ENCODE assay signal across 1 cellular context in the genomic region with DNA sequence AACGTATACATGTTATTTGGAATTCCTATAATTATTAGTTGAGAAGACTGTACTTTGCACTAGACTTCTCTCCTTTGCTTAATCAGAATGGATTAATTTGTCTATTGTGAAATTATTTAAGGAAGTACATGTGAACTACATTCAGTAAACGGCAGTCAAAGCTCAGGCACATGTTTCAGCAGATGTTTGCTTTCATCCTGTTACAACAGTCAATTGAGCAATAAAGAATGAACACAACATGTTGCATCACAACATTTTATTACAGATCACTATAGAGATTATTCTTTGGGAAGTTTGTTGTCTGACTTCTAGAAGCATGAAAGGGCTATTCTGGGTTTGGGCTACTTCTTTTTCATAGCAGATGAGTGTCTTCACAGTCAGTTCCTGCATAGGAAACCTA.
A peak's percentile ranks its signal among the peaks of the same experiment; 100 is the strongest.
TF ChIP-seq lines count a peak whose summit lies in the region.

No MANE protein-coding gene starts in this region.

TF ChIP-seq in K562, 482 proteins besides CTCF, POLR2A, EP300 and RAD21 (continued from another document and continues in another):
- TF ChIP-seq RREB1 (CRISPR knock-in tag; IDR thresholded peaks at IDR 0.05) (no peak), FOXJ3 (CRISPR knock-in tag; IDR thresholded peaks at IDR 0.05) (no peak), ZNF24 (IDR thresholded peaks at IDR 0.05) (0 out of 2 replicates have a peak, but pooled peaks have one; percentile 22), KHSRP (IDR thresholded peaks at IDR 0.05) (no peak), DIDO1 (tag; IDR thresholded peaks at IDR 0.05; ENCODE audit: low read depth) (no peak), FOXO4 (CRISPR knock-in tag; IDR thresholded peaks at IDR 0.05) (no peak), SETDB1 (IDR thresholded peaks at IDR 0.05; ENCODE audit: low read length) (no peak), ZNF282 (CRISPR knock-in tag; IDR thresholded peaks at IDR 0.05) (no peak), ZBTB34 (CRISPR knock-in tag; IDR thresholded peaks at IDR 0.05) (no peak), RBM39 (optimal IDR thresholded peaks at IDR 0.05; ENCODE audit: low read depth, low read length) (no peak), EWSR1 (IDR thresholded peaks at IDR 0.05; ENCODE audit: borderline replicate concordance, low read depth, partially characterized antibody) (no peak), ZNF77 (CRISPR knock-in tag; IDR thresholded peaks at IDR 0.05) (no peak), ATF7 (IDR thresholded peaks at IDR 0.05) (peak; percentile 56; the same call in 1 of the 2 replicates), SAP30 (IDR thresholded peaks at IDR 0.05; ENCODE audit: borderline replicate concordance, insufficient read depth, low read depth, low read length, poor library complexity, severe bottlenecking) (no peak), E2F6 (IDR thresholded peaks at IDR 0.05; ENCODE audit: borderline replicate concordance in 1 of 2, extremely low read depth in 1 of 2, insufficient read depth in 1 of 2, insufficient read length in 1 of 2, low read depth in 1 of 2, low read length in 1 of 2, poor library complexity in 1 of 2, severe bottlenecking in 1 of 2) (no peak), ZNF239 (CRISPR knock-in tag; IDR thresholded peaks at IDR 0.05) (0 out of 2 replicates have a peak, but pooled peaks have one; percentile 6), PHB2 (IDR thresholded peaks at IDR 0.05; ENCODE audit: low read depth) (no peak), TCFL5 (CRISPR knock-in tag; conservative IDR thresholded peaks at IDR 0.05) (no peak), SP2 (IDR thresholded peaks at IDR 0.05; ENCODE audit: extremely low read depth, low read depth, low read length, poor library complexity, severe bottlenecking) (no peak), SMAD2 (IDR thresholded peaks at IDR 0.05; ENCODE audit: low read depth, low read length) (no peak), MCM3 (IDR thresholded peaks at IDR 0.05) (no peak), PHTF2 (CRISPR knock-in tag; IDR thresholded peaks at IDR 0.05) (no peak), FOXA1 (IDR thresholded peaks at IDR 0.05; ENCODE audit: borderline replicate concordance) (no peak), ZHX1 (conservative IDR thresholded peaks at IDR 0.05; ENCODE audit: low read length) (no peak), TAF9B (IDR thresholded peaks at IDR 0.05; ENCODE audit: partially characterized antibody) (no peak), ZKSCAN8 (CRISPR knock-in tag; IDR thresholded peaks at IDR 0.05) (no peak), ZNF740 (CRISPR knock-in tag; IDR thresholded peaks at IDR 0.05) (no peak), ZNF740 (tag; IDR thresholded peaks at IDR 0.05) (no peak), CBX5 (IDR thresholded peaks at IDR 0.05; ENCODE audit: borderline replicate concordance, low read depth) (no peak), L3MBTL2 (IDR thresholded peaks at IDR 0.05) (peak; percentile 67; the same call in 1 of the 2 replicates), ETS2 (tag; IDR thresholded peaks at IDR 0.05; ENCODE audit: borderline replicate concordance, poor library complexity, severe bottlenecking) (no peak), ZNF780A (CRISPR knock-in tag; IDR thresholded peaks at IDR 0.05) (no peak), ASH1L (IDR thresholded peaks at IDR 0.05; ENCODE audit: borderline replicate concordance, low read depth, partially characterized antibody) (no peak), ZSCAN32 (CRISPR knock-in tag; IDR thresholded peaks at IDR 0.05) (no peak), CREB3 (tag; conservative IDR thresholded peaks at IDR 0.05; ENCODE audit: low read depth) (no peak), HMG20A (CRISPR knock-in tag; conservative IDR thresholded peaks at IDR 0.05) (no peak), ZNF79 (CRISPR knock-in tag; IDR thresholded peaks at IDR 0.05; ENCODE audit: low read depth) (no peak)
- TF ChIP-seq, protein P1, sequence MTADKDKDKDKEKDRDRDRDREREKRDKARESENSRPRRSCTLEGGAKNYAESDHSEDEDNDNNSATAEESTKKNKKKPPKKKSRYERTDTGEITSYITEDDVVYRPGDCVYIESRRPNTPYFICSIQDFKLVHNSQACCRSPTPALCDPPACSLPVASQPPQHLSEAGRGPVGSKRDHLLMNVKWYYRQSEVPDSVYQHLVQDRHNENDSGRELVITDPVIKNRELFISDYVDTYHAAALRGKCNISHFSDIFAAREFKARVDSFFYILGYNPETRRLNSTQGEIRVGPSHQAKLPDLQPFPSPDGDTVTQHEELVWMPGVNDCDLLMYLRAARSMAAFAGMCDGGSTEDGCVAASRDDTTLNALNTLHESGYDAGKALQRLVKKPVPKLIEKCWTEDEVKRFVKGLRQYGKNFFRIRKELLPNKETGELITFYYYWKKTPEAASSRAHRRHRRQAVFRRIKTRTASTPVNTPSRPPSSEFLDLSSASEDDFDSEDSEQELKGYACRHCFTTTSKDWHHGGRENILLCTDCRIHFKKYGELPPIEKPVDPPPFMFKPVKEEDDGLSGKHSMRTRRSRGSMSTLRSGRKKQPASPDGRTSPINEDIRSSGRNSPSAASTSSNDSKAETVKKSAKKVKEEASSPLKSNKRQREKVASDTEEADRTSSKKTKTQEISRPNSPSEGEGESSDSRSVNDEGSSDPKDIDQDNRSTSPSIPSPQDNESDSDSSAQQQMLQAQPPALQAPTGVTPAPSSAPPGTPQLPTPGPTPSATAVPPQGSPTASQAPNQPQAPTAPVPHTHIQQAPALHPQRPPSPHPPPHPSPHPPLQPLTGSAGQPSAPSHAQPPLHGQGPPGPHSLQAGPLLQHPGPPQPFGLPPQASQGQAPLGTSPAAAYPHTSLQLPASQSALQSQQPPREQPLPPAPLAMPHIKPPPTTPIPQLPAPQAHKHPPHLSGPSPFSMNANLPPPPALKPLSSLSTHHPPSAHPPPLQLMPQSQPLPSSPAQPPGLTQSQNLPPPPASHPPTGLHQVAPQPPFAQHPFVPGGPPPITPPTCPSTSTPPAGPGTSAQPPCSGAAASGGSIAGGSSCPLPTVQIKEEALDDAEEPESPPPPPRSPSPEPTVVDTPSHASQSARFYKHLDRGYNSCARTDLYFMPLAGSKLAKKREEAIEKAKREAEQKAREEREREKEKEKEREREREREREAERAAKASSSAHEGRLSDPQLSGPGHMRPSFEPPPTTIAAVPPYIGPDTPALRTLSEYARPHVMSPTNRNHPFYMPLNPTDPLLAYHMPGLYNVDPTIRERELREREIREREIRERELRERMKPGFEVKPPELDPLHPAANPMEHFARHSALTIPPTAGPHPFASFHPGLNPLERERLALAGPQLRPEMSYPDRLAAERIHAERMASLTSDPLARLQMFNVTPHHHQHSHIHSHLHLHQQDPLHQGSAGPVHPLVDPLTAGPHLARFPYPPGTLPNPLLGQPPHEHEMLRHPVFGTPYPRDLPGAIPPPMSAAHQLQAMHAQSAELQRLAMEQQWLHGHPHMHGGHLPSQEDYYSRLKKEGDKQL (CRISPR knock-in tag; IDR thresholded peaks at IDR 0.05; ENCODE audit: borderline replicate concordance): no peak
- TF ChIP-seq, protein P2, sequence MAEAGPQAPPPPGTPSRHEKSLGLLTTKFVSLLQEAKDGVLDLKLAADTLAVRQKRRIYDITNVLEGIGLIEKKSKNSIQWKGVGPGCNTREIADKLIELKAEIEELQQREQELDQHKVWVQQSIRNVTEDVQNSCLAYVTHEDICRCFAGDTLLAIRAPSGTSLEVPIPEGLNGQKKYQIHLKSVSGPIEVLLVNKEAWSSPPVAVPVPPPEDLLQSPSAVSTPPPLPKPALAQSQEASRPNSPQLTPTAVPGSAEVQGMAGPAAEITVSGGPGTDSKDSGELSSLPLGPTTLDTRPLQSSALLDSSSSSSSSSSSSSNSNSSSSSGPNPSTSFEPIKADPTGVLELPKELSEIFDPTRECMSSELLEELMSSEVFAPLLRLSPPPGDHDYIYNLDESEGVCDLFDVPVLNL (CRISPR knock-in tag; IDR thresholded peaks at IDR 0.05; ENCODE audit: low read depth): no peak
